8 cellular contexts compared by ENCODE assay signal in genomic region chr10:14556285-14556956, GRCh38.
A peak's percentile ranks its signal among the peaks of the same experiment; 100 is the strongest.
DNase-seq lines count a peak whose midpoint lies in the region; ATAC-seq, FAIRE-seq and TF ChIP-seq lines count a peak whose summit lies in the region.

No MANE protein-coding gene starts in this region.

- H3K36me3 ChIP-seq in bronchial epithelial cell (ENCODE audit: control insufficient read depth, insufficient read depth, low read length) (no peaks in the 10 kb centered on the region), muscle layer of duodenum (ENCODE audit: control insufficient read depth in 1 of 2, insufficient read depth in 2 of 2, low read length in 2 of 2) (no peaks in the 10 kb centered on the region)

- DNase-seq in DMS114 treated with DMSO at 0.1 percent for 48 hours (lab: John Stamatoyannopoulos, UW; ENCODE audit: unreplicated experiment) (peak; percentile 36), HuH-7 (ENCODE audit: low spot score) (peak; percentile 48), bronchial epithelial cell (ENCODE audit: low read depth) (peak; percentile 31), NCI-H2107 treated with DMSO at 0.1 percent for 48 hours (lab: John Stamatoyannopoulos, UW; ENCODE audit: unreplicated experiment) (no peak), GDM1 (lab: John Stamatoyannopoulos, UW) (no peak), HuH-7.5 (ENCODE audit: low spot score) (no peak)

- TF ChIP-seq CTCF in bronchial epithelial cell (IDR thresholded peaks at IDR 0.05; ENCODE audit: insufficient read depth, low read length, severe bottlenecking): peak; percentile 33

- peak; percentile 69 for ATAC-seq in GM19395 (IDR thresholded peaks at IDR 0.05; ENCODE audit: unreplicated experiment)

- H3K9me3 ChIP-seq in muscle layer of duodenum (ENCODE audit: control insufficient read depth in 1 of 2, low read length in 2 of 2): no peaks in the 10 kb centered on the region

- no peak for FAIRE-seq in bronchial epithelial cell (lab: Jason Lieb, UNC)

- H3K4me1 ChIP-seq in muscle layer of duodenum (ENCODE audit: control insufficient read depth in 1 of 2, insufficient read depth in 2 of 2, low read length in 2 of 2): peaks cover 21 to 30% of the 10 kb centered on the region in 2 donors

- peak overlapping the region; percentile 37 for H3K27ac ChIP-seq in muscle layer of duodenum (ENCODE audit: low read length)

- H3K4me3 ChIP-seq in bronchial epithelial cell (ENCODE audit: low read depth, low read length) (no peak overlapping the region), muscle layer of duodenum (ENCODE audit: low read depth in 1 of 2, low read length in 2 of 2) (no peak overlapping the region)

- H3K27me3 ChIP-seq in bronchial epithelial cell (ENCODE audit: control insufficient read depth, insufficient read depth, low read length): no peaks in the 10 kb centered on the region
- H3K27me3 ChIP-seq in muscle layer of duodenum (ENCODE audit: low read depth, low read length): no peaks in the 10 kb centered on the region

Comparison
In these comparisons a context has a peak if more than half of its experiments do, and no peak if none do; other contexts are left out.
1. DNase-seq: peak in DMS114 treated with DMSO at 0.1 percent for 48 hours (single experiment), HuH-7 (single experiment) and bronchial epithelial cell (single experiment); none in NCI-H2107 treated with DMSO at 0.1 percent for 48 hours (single experiment), GDM1 (single experiment) and HuH-7.5 (single experiment).